Comparison of ENCODE assay signal across 8 cellular contexts in genomic region chrX:54529166-54529558, GRCh38. TPM values are rescaled to one million over a fixed set of nuclear protein-coding genes. Genes with fewer than 3 reads are reported as not detected.
A peak's percentile ranks its signal among the peaks of the same experiment; 100 is the strongest.
DNase-seq lines count a peak whose midpoint lies in the region; ATAC-seq and TF ChIP-seq lines count a peak whose summit lies in the region.

No MANE protein-coding gene starts in this region.

- intact Hi-C loops in dorsolateral prefrontal cortex (cut with DNase I) (loop anchor here in 1 of 2 donors (5.0 to 10.0 kb wide), 2 partner anchors 106 to 172 kb away; partner anchors contain the start of gene WNK3), thyroid gland (cut with DNase I) (no loop called here)

- 0 out of 2 replicates have a peak, but pooled peaks cover 2% of the 10 kb centered on the region for H4K20me1 ChIP-seq in DND-41 (ENCODE audit: insufficient read depth, low read length)

- no peak for TF ChIP-seq POLR2A in thyroid gland (IDR thresholded peaks at IDR 0.05)

- no peaks in the 10 kb centered on the region for H3K27me3 ChIP-seq in DND-41 (ENCODE audit: insufficient read depth, low read length, poor library complexity)
- H3K27me3 ChIP-seq in dorsolateral prefrontal cortex, result peaks cover 0 to 30% (median 4%) of the 10 kb centered on the region in 45 donors
- no peaks in the 10 kb centered on the region for H3K27me3 ChIP-seq in neutrophil
- H3K27me3 ChIP-seq in thyroid gland, result no peaks in the 10 kb centered on the region
- no peaks in the 10 kb centered on the region for H3K27me3 ChIP-seq in HAP-1 (ENCODE audit: low read depth)

- H3K9me3 ChIP-seq in DND-41 (ENCODE audit: insufficient read depth, low read length, severe bottlenecking), result no peaks in the 10 kb centered on the region
- no peaks in the 10 kb centered on the region for H3K9me3 ChIP-seq in neutrophil
- H3K9me3 ChIP-seq in thyroid gland, result no peaks in the 10 kb centered on the region
- peaks cover 7% of the 10 kb centered on the region for H3K9me3 ChIP-seq in HAP-1

- peak overlapping the region; percentile 92 for H2AFZ ChIP-seq in DND-41 (ENCODE audit: low read depth, low read length)

- no peak for DNase-seq in DND-41
- DNase-seq in NCI-H524 treated with DMSO at 0.1 percent for 48 hours (lab: John Stamatoyannopoulos, UW), result peak; percentile 66
- DNase-seq in dorsolateral prefrontal cortex, result no peak
- DNase-seq in SKM-1 (lab: John Stamatoyannopoulos, UW; ENCODE audit: unreplicated experiment), result no peak
- DNase-seq in thyroid gland, result no peak
- DNase-seq in HAP-1 (ENCODE audit: low spot score in 2 of 2), result no peak

- H3K9ac ChIP-seq in DND-41 (ENCODE audit: low read depth, low read length), result peak overlapping the region; percentile 69

- H3K4me1 ChIP-seq in DND-41 (ENCODE audit: insufficient read depth, low read length) (peaks cover 38% of the 10 kb centered on the region), neutrophil (ENCODE audit: control insufficient read depth in 1 of 2, insufficient read depth in 1 of 2, low read depth in 1 of 2, low read length in 1 of 2) (peaks cover 26 to 28% of the 10 kb centered on the region in 2 experiments), thyroid gland (peaks cover 4 to 5% of the 10 kb centered on the region in 2 donors), HAP-1 (peaks cover 22% of the 10 kb centered on the region)

- peak overlapping the region; percentile 71 for H3K4me2 ChIP-seq in DND-41 (ENCODE audit: insufficient read depth, low read length)

- ATAC-seq in DND-41 (ENCODE audit: insufficient read depth, low read depth) (no peak), GM19452 (IDR thresholded peaks at IDR 0.05; ENCODE audit: unreplicated experiment) (no peak)

- H3K79me2 ChIP-seq in DND-41 (ENCODE audit: insufficient read depth, low read length), result peaks cover 40% of the 10 kb centered on the region

- WGBS in thyroid gland, 2 donors, result 15 to 31% methylated on average over 4 of the region's 4 CpGs

- H3K4me3 ChIP-seq in DND-41 (ENCODE audit: low read depth in 1 of 2, low read length in 2 of 2) (peak overlapping the region in 1 of 2 experiments; percentile 59; a peak in 2 of 4 replicates), dorsolateral prefrontal cortex (peak overlapping the region; percentile 26 to 86 (median 69)), neutrophil (ENCODE audit: low read depth in 1 of 2, low read length in 1 of 2) (peak overlapping the region; percentile 74 to 93), thyroid gland (replicated peaks in 1 of 3) (no peak overlapping the region), HAP-1 (no peak overlapping the region)

- H3K36me3 ChIP-seq in DND-41 (ENCODE audit: insufficient read depth, low read length) (peaks cover 23% of the 10 kb centered on the region), neutrophil (no peaks in the 10 kb centered on the region), thyroid gland (no peaks in the 10 kb centered on the region), HAP-1 (replicated peaks) (peaks cover 36% of the 10 kb centered on the region)

- TF ChIP-seq CTCF in DND-41 (IDR thresholded peaks at IDR 0.05; ENCODE audit: borderline replicate concordance, extremely low read depth, low read length, poor library complexity, severe bottlenecking) (no peak), dorsolateral prefrontal cortex (IDR thresholded peaks at IDR 0.05 in 54 of 56, conservative IDR thresholded peaks at IDR 0.05 in 2 of 56; ENCODE audit: low read depth in 1 of 56, partially characterized antibody in 56 of 56) (no peak), neutrophil (IDR thresholded peaks at IDR 0.05) (no peak), thyroid gland (IDR thresholded peaks at IDR 0.05) (no peak)

- in situ Hi-C loops in HAP-1 (cut with MboI; ENCODE audit: low sequenced_read_pairs), result no loop called here

- peak overlapping the region; percentile 97 for H3K27ac ChIP-seq in DND-41 (ENCODE audit: low read length)
- peak overlapping the region; percentile 49 to 96 (median 91) for H3K27ac ChIP-seq in dorsolateral prefrontal cortex
- H3K27ac ChIP-seq in neutrophil, result peak overlapping the region; percentile 89
- H3K27ac ChIP-seq in thyroid gland, result peak overlapping the region in 1 of 3 donors; percentile 74

RNA-seq across cellular contexts. Expression of gene GNL3L, which starts 0.9 kb away (rescaled TPM):
- total RNA-seq in dorsolateral prefrontal cortex, result 10 to 100 TPM; 18.8 to 35.6 (median 27.4) TPM
- 10 to 100 TPM; 38.0 to 57.1 (median 51.6) TPM for total RNA-seq in thyroid gland

RNA-seq across cellular contexts. Expression of gene FGD1, which starts 33.1 kb away (rescaled TPM):
- total RNA-seq in dorsolateral prefrontal cortex (10 to 100 TPM in 102 of 120 experiments, 1 to 10 TPM in 18; 5.1 to 15.8 (median 11.9) TPM), thyroid gland (1 to 10 TPM; 3.0 to 7.1 (median 4.2) TPM)

Comparison
In these comparisons a context has a peak if more than half of its experiments do, and no peak if none do; other contexts are left out.
1. H3K4me3 ChIP-seq: peak in dorsolateral prefrontal cortex (59 of 59) and neutrophil (2 of 2); none in thyroid gland (0 of 3) and HAP-1 (single experiment).